In genomic region chr6:154526997-154527396, GRCh38 we compare ENCODE assay signal across 2 cellular contexts.
TF ChIP-seq lines count a peak whose summit lies in the region.

No MANE protein-coding gene starts in this region.

TF ChIP-seq in HepG2, 621 proteins besides CTCF, POLR2A, EP300 and RAD21:
- TF ChIP-seq ZNF512 (CRISPR knock-in tag; IDR thresholded peaks at IDR 0.05), result no peak
- no peak for TF ChIP-seq ZNF788 (CRISPR knock-in tag; IDR thresholded peaks at IDR 0.05; ENCODE audit: borderline replicate concordance)
- no peak for TF ChIP-seq ZNF160 (CRISPR knock-in tag; IDR thresholded peaks at IDR 0.05)
- no peak for TF ChIP-seq HIVEP1 (CRISPR knock-in tag; IDR thresholded peaks at IDR 0.05)
- TF ChIP-seq FOXK1 (CRISPR knock-in tag; IDR thresholded peaks at IDR 0.05; ENCODE audit: borderline replicate concordance, low read depth), result no peak
- TF ChIP-seq NRL (CRISPR knock-in tag; IDR thresholded peaks at IDR 0.05; ENCODE audit: borderline replicate concordance), result no peak
- no peak for TF ChIP-seq LCORL (IDR thresholded peaks at IDR 0.05)
- no peak for TF ChIP-seq LCORL (CRISPR knock-in tag; IDR thresholded peaks at IDR 0.05)

TF ChIP-seq in K562, 482 proteins besides CTCF, POLR2A, EP300 and RAD21:
- TF ChIP-seq ESRRA (IDR thresholded peaks at IDR 0.05; ENCODE audit: borderline replicate concordance, low read depth) (no peak), FUS (optimal IDR thresholded peaks at IDR 0.05; ENCODE audit: low read depth, low read length) (no peak), CBFA2T3 (IDR thresholded peaks at IDR 0.05) (no peak), STAT5A (IDR thresholded peaks at IDR 0.05; ENCODE audit: borderline replicate concordance, low read length) (no peak), HMG20A (CRISPR knock-in tag; conservative IDR thresholded peaks at IDR 0.05) (no peak), ZNF717 (CRISPR knock-in tag; IDR thresholded peaks at IDR 0.05) (no peak), ZBED1 (IDR thresholded peaks at IDR 0.05) (no peak)
